8 cellular contexts compared by ENCODE assay signal in genomic region chr1:107965112-107965991, GRCh38. TPM values are rescaled to one million over a fixed set of nuclear protein-coding genes. Genes with fewer than 3 reads are reported as not detected.
DNase-seq lines count a peak whose midpoint lies in the region; ATAC-seq and TF ChIP-seq lines count a peak whose summit lies in the region.

A gene with protein sequence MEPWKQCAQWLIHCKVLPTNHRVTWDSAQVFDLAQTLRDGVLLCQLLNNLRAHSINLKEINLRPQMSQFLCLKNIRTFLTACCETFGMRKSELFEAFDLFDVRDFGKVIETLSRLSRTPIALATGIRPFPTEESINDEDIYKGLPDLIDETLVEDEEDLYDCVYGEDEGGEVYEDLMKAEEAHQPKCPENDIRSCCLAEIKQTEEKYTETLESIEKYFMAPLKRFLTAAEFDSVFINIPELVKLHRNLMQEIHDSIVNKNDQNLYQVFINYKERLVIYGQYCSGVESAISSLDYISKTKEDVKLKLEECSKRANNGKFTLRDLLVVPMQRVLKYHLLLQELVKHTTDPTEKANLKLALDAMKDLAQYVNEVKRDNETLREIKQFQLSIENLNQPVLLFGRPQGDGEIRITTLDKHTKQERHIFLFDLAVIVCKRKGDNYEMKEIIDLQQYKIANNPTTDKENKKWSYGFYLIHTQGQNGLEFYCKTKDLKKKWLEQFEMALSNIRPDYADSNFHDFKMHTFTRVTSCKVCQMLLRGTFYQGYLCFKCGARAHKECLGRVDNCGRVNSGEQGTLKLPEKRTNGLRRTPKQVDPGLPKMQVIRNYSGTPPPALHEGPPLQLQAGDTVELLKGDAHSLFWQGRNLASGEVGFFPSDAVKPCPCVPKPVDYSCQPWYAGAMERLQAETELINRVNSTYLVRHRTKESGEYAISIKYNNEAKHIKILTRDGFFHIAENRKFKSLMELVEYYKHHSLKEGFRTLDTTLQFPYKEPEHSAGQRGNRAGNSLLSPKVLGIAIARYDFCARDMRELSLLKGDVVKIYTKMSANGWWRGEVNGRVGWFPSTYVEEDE (minus strand): TSS chr1:107965180. CDS start chr1:107964869, 311 bp downstream.

- 0 to 2% methylated on average over 19 to 26 of the region's 72 CpGs for WGBS in esophagus squamous epithelium, 2 donors

- TF ChIP-seq CTCF in AG09319 (IDR thresholded peaks at IDR 0.05; ENCODE audit: low read depth, low read length) (peak; percentile 1), esophagus squamous epithelium (IDR thresholded peaks at IDR 0.05) (no peak)

- no peaks in the 10 kb centered on the region for H3K9me3 ChIP-seq in esophagus squamous epithelium

- H3K27ac ChIP-seq in esophagus squamous epithelium: peak within 1 kb of the TSS; percentile 48 to 77 (median 64)

- no peak for ATAC-seq in HG03175 (IDR thresholded peaks at IDR 0.05; ENCODE audit: unreplicated experiment)

- H3K27me3 ChIP-seq in H7 (ENCODE audit: control insufficient read depth, insufficient read depth, low read length) (peaks cover 19% of the 10 kb centered on the region), esophagus squamous epithelium (peaks cover 0 to 55% (median 0%) of the 10 kb centered on the region in 4 donors)

- no peak for DNase-seq in AG09319 (ENCODE audit: extremely low read depth, low read depth)
- DNase-seq in H7: peak; percentile 89
- peak; percentile 53 for DNase-seq in NOMO-1 treated with dmso at 0.1 percent for 144 hours (lab: John Stamatoyannopoulos, UW; ENCODE audit: unreplicated experiment)
- DNase-seq in activated T-cell treated with anti-CD3 and anti-CD28 coated beads, Interleukin-2, amount 50 U/mL, for 48 hours: peak; percentile 80 to 83
- DNase-seq in esophagus squamous epithelium (lab: John Stamatoyannopoulos, UW): no peak
- peak; percentile 58 for DNase-seq in mucosa of gallbladder (ENCODE audit: low spot score)
- peak; percentile 81 for DNase-seq in stimulated activated CD8-positive, alpha-beta memory T cell treated with anti-CD3 and anti-CD28 coated beads, Interleukin-4, amount 100 ng/mL, for 48 hours

- H3K4me3 ChIP-seq in H7 (ENCODE audit: insufficient read depth, low read depth, low read length): peak within 1 kb of the TSS; percentile 74
- peak within 1 kb of the TSS; percentile 40 to 69 (median 52) for H3K4me3 ChIP-seq in esophagus squamous epithelium

- TF ChIP-seq POLR2A in esophagus squamous epithelium (IDR thresholded peaks at IDR 0.05): peak in 1 of 4 donors; percentile 29

- H3K36me3 ChIP-seq in H7 (replicated peaks; ENCODE audit: control insufficient read depth, insufficient read depth, low read length): no peaks in the 10 kb centered on the region
- H3K36me3 ChIP-seq in esophagus squamous epithelium: no peaks in the 10 kb centered on the region

- peaks cover 8 to 31% (median 20%) of the 10 kb centered on the region in 3 donors for H3K4me1 ChIP-seq in esophagus squamous epithelium

- intact Hi-C loops in esophagus squamous epithelium (cut with DNase I): no loop called here

RNA-seq across cellular contexts. Expression of the gene that starts here (rescaled TPM):
- 5.3 and 7.6 TPM in 2 replicates for total RNA-seq in H7 (2014; rRNA removed; shearing (Covaris generic))
- total RNA-seq in esophagus squamous epithelium (100 to 1,000 TPM in 1 of 4 donors, 10 to 100 TPM in 3; 43.4 to 126 (median 76.9) TPM), mucosa of gallbladder (2.4 TPM)

Comparison
In these comparisons a context has a peak if more than half of its experiments do, and no peak if none do; other contexts are left out.
1. DNase-seq: peak in H7 (single experiment), NOMO-1 treated with dmso at 0.1 percent for 144 hours (single experiment), activated T-cell treated with anti-CD3 and anti-CD28 coated beads, Interleukin-2, amount 50 U/mL, for 48 hours (2 of 2), mucosa of gallbladder (single experiment) and stimulated activated CD8-positive, alpha-beta memory T cell treated with anti-CD3 and anti-CD28 coated beads, Interleukin-4, amount 100 ng/mL, for 48 hours (single experiment); none in AG09319 (single experiment) and esophagus squamous epithelium (single experiment).